ENCODE assay signal across 28 cellular contexts in genomic region chr4:98421106-98421505, GRCh38.
A peak's percentile ranks its signal among the peaks of the same experiment; 100 is the strongest.
DNase-seq lines count a peak whose midpoint lies in the region; ATAC-seq, FAIRE-seq and TF ChIP-seq lines count a peak whose summit lies in the region.
"Had no signal": no experiment of that assay in that cellular context is flagged by ENCODE, and none has a peak within 500 bp of the region (broad histone marks: within the 10 kb centered on the region; RNA-seq: fewer than 3 reads in every experiment).

No MANE protein-coding gene starts in this region.

- no peaks in the 10 kb centered on the region for H3K27me3 ChIP-seq in keratinocyte (ENCODE audit: control insufficient read depth, extremely low read depth, insufficient read depth, low read length)
- H3K27me3 ChIP-seq: dorsolateral prefrontal cortex, testis had no signal

- H3K27ac ChIP-seq in keratinocyte (ENCODE audit: control insufficient read depth, insufficient read depth, low read length) = no peak overlapping the region
- H3K27ac ChIP-seq: prostate gland, RWPE1, skin epidermis, testis had no signal

- no peak overlapping the region for H3K4me3 ChIP-seq in keratinocyte (ENCODE audit: control insufficient read depth in 2 of 3, extremely low read depth in 1 of 3, insufficient read depth in 2 of 3, low read depth in 1 of 3, low read length in 3 of 3)
- H3K4me3 ChIP-seq: dorsolateral prefrontal cortex, prostate gland, skin epidermis, testis had no signal

- H3K9me3 ChIP-seq in keratinocyte (ENCODE audit: control insufficient read depth, low read depth, low read length) = no peaks in the 10 kb centered on the region
- H3K9me3 ChIP-seq: Caco-2, prostate gland, testis had no signal

- FAIRE-seq in keratinocyte (lab: Jason Lieb, UNC) = peak; percentile 23
- FAIRE-seq: GM18507 had no signal

- H3K36me3 ChIP-seq in keratinocyte (ENCODE audit: control insufficient read depth in 2 of 2, extremely low read depth in 1 of 2, insufficient read depth in 2 of 2, low read length in 2 of 2) = peaks cover 4 to 6% of the 10 kb centered on the region in 2 experiments
- H3K36me3 ChIP-seq: prostate gland had no signal

- TF ChIP-seq CTCF in keratinocyte (optimal IDR thresholded peaks at IDR 0.05 in 1 of 3, IDR thresholded peaks at IDR 0.05 in 1 of 3, conservative IDR thresholded peaks at IDR 0.05 in 1 of 3; ENCODE audit: extremely low read depth in 1 of 3, insufficient read depth in 2 of 3, low read length in 3 of 3) (no peak), GM13976 (IDR thresholded peaks at IDR 0.05; ENCODE audit: borderline replicate concordance, control extremely low read depth, extremely low read depth, insufficient read depth, missing control alignments) (no peak)

- in situ Hi-C loops in GM13976 (cut with MboI; ENCODE audit: low sequenced_read_pairs, unreplicated experiment) = no loop called here

- H2AFZ ChIP-seq in keratinocyte (ENCODE audit: control insufficient read depth, low read length) = no peak overlapping the region

- H3K4me2 ChIP-seq in keratinocyte (ENCODE audit: control insufficient read depth, extremely low read depth, insufficient read depth, low read depth, low read length) = no peak overlapping the region

- ATAC-seq in GM21381 (IDR thresholded peaks at IDR 0.05; ENCODE audit: unreplicated experiment) = no peak
- ATAC-seq: stimulated activated memory B cell treated with anti-CD40 and anti-IgM and Interleukin-4, amounts not matched to agents 10 μg/mL and 1 μg/mL and 100 μg/mL, for 72 hours had no signal

- H3K4me1 ChIP-seq in keratinocyte (ENCODE audit: control insufficient read depth, extremely low read depth, insufficient read depth, low read length) = no peaks in the 10 kb centered on the region
- H3K4me1 ChIP-seq: Caco-2, prostate gland, testis had no signal

- H3K9me1 ChIP-seq in keratinocyte (ENCODE audit: control insufficient read depth, extremely low read depth, insufficient read depth, low read length) = no peaks in the 10 kb centered on the region

- H3K9ac ChIP-seq in keratinocyte (ENCODE audit: control insufficient read depth, extremely low read depth, insufficient read depth, low read length) = no peak overlapping the region

- peak; percentile 73 for DNase-seq in HCEC 1CT
- DNase-seq in amniotic epithelial cell (ENCODE audit: low read depth) = peak; percentile 86
- no peak for DNase-seq in keratinocyte (ENCODE audit: low read depth, low spot score)
- no peak for DNase-seq in GM13976 (ENCODE audit: low spot score)
- DNase-seq in superior temporal gyrus (ENCODE audit: extremely low spot score) = no peak
- no peak for DNase-seq in HuH-7.5 (ENCODE audit: low spot score)
- DNase-seq: activated CD4-positive, alpha-beta memory T cell treated with anti-CD3 and anti-CD28 coated beads, Interleukin-2, amount 10 ng/mL, durations not matched to agents 7 days and 5 days; activated CD4-positive, CD25-positive, alpha-beta regulatory T cell; activated effector memory CD4-positive, alpha-beta T cell treated with anti-CD3 and anti-CD28 coated beads, Interleukin-2, amount 50 U/mL, for 16 hours; activated T-cell treated with anti-CD3 and anti-CD28 coated beads for 4 hours; amniotic stem cell; Caco-2; central memory CD4-positive, alpha-beta T cell; dorsolateral prefrontal cortex; H7; KG1; NCI-H1694; NCI-H2171; NCI-H526; stimulated activated CD4-positive, alpha-beta T cell treated with anti-CD3 and anti-CD28 coated beads, Interleukin-2, amount 100 ng/mL, for 24 hours; T-helper 9 cell; testis had no signal

- H3K79me2 ChIP-seq in keratinocyte (ENCODE audit: control insufficient read depth, insufficient read depth, low read length) = no peaks in the 10 kb centered on the region

- no peaks in the 10 kb centered on the region for H4K20me1 ChIP-seq in keratinocyte (ENCODE audit: control insufficient read depth, extremely low read depth, insufficient read depth, low read length)

- dilution Hi-C loops in keratinocyte (cut with MboI; ENCODE audit: extremely low pct_ligation_motif_present, low sequenced_read_pairs) = no loop called here

Comparison
In these comparisons a context has a peak if more than half of its experiments do, and no peak if none do; other contexts are left out.
1. DNase-seq: peak in HCEC 1CT (single experiment) and amniotic epithelial cell (single experiment); none in keratinocyte (single experiment), GM13976 (single experiment), superior temporal gyrus (single experiment) and HuH-7.5 (single experiment).